ENCODE assay signal across 16 cellular contexts in the genomic region with DNA sequence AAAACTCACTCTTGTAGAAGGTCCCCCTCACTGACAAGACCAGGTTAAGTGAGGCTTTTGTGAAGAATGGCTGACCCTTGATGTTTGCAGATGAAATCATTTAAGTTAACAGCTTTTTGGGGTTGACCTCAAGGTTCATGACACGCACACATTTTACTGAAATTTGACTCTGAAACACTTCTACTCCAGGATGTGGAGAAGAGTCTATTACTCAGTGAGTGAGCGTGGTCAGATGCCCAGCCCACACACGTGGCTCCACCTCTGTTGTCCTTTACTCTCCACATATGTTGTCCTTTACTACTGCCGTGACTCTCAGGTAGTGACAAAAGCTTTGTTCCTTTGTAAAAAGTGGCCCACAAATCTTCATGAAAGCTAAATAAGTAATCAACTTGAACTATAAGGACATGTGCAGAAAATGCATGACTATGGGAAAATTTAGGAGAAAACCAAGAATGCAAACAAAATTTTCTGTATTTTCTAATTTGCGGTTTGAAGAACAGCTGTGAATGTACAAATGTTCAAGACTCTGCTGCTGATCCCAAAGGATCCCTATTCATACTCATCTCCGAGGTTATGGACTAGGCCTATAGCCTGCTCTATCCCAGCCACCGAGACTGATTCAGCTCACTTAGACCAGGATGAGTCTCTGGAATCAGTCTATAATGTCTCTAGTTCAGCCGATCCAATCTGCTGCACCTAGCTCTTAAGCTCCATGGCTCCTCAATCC. TPM values are rescaled to one million over a fixed set of nuclear protein-coding genes. Genes with fewer than 3 reads are reported as not detected.
DNase-seq lines count a peak whose midpoint lies in the region; ATAC-seq and TF ChIP-seq lines count a peak whose summit lies in the region.
"Had no signal": no experiment of that assay in that cellular context is flagged by ENCODE, and none has a peak within 500 bp of the region (broad histone marks: within the 10 kb centered on the region; RNA-seq: fewer than 3 reads in every experiment).

No MANE protein-coding gene starts in this region.

- POLR2A ChIA-PET in PC-3 (lab: Charles Lee; ENCODE audit: unreplicated experiment), result no interaction called here

- no peaks in the 10 kb centered on the region for H3K27me3 ChIP-seq in PC-3 (ENCODE audit: low read length)
- H3K27me3 ChIP-seq: BLaER1 had no signal

- H3K9ac ChIP-seq in PC-3 (ENCODE audit: low read length), result no peak overlapping the region
- H3K9ac ChIP-seq: BLaER1 had no signal

- H3K4me2 ChIP-seq in PC-3 (ENCODE audit: low read length), result peak overlapping the region; percentile 49
- H3K4me2 ChIP-seq: BLaER1 had no signal

- H4K20me1 ChIP-seq in PC-3 (ENCODE audit: low read length), result no peaks in the 10 kb centered on the region
- H4K20me1 ChIP-seq: BLaER1 had no signal

- CTCF ChIA-PET in PC-3 (lab: Charles Lee), result interaction anchor here (0.5 kb wide), 1 partner anchor 218 kb away, joined by 4 read pairs; no protein-coding TSS in a partner anchor

- intact Hi-C loops in PC-3 (cut with micrococcal nuclease), result loop anchor here (5.0 to 10.0 kb wide), 2 partner anchors 61 to 172 kb away; partner anchors contain the start of gene NEU3

- in situ Hi-C loops in astrocyte of the spinal cord (cut with HindIII; ENCODE audit: low sequenced_read_pairs), result no loop called here

- peak overlapping the region; percentile 85 for H3K27ac ChIP-seq in PC-3 (ENCODE audit: low read length)
- H3K27ac ChIP-seq: BLaER1 had no signal

- peak; percentile 80 to 91 for ATAC-seq in activated naive CD4-positive, alpha-beta T cell treated with anti-CD3 and anti-CD28 coated beads, Interleukin-2, amount 50 U/mL, for 72 hours
- ATAC-seq in PC-3 (peak; percentile 72), GM21619 (IDR thresholded peaks at IDR 0.05; ENCODE audit: unreplicated experiment) (no peak)
- ATAC-seq in stimulated activated naive CD8-positive, alpha-beta T cell treated with anti-CD3 and anti-CD28 coated beads, Interleukin-15, Interleukin-2, amounts not matched to agents 100 U/mL and 50 U/mL, for 24 hours, result peak; percentile 87
- ATAC-seq: Panc1; stimulated activated memory B cell treated with anti-CD40 and anti-IgM and Interleukin-4, amounts not matched to agents 10 μg/mL and 1 μg/mL and 100 μg/mL, for 72 hours had no signal

- no peaks in the 10 kb centered on the region for H3K79me2 ChIP-seq in PC-3 (ENCODE audit: low read length)

- no peaks in the 10 kb centered on the region for H3K9me3 Mint-ChIP-seq in activated naive CD4-positive, alpha-beta T cell treated with anti-CD3 and anti-CD28 coated beads, Interleukin-2, amount 50 U/mL, for 72 hours
- H3K9me3 Mint-ChIP-seq: stimulated activated memory B cell treated with anti-CD40 and anti-IgM and Interleukin-4, amounts not matched to agents 10 μg/mL and 1 μg/mL and 100 μg/mL, for 72 hours had no signal

- no peaks in the 10 kb centered on the region for H3K36me3 Mint-ChIP-seq in activated naive CD4-positive, alpha-beta T cell treated with anti-CD3 and anti-CD28 coated beads, Interleukin-2, amount 50 U/mL, for 72 hours

- H3K4me3 ChIP-seq in PC-3 (ENCODE audit: low read length), result no peak overlapping the region
- no peak overlapping the region for H3K4me3 ChIP-seq in astrocyte of the spinal cord (ENCODE audit: low read depth, low read length)
- H3K4me3 ChIP-seq: BLaER1, lung had no signal

- no peak overlapping the region for H2AFZ ChIP-seq in PC-3 (ENCODE audit: low read length)

- H3K36me3 ChIP-seq in PC-3 (ENCODE audit: low read depth, low read length), result no peaks in the 10 kb centered on the region

- H3K27ac Mint-ChIP-seq in activated naive CD4-positive, alpha-beta T cell treated with anti-CD3 and anti-CD28 coated beads, Interleukin-2, amount 50 U/mL, for 72 hours, result peak overlapping the region in 1 of 2 donors; percentile 13
- H3K27ac Mint-ChIP-seq: stimulated activated memory B cell treated with anti-CD40 and anti-IgM and Interleukin-4, amounts not matched to agents 10 μg/mL and 1 μg/mL and 100 μg/mL, for 72 hours had no signal

- no peaks in the 10 kb centered on the region for H3K9me3 ChIP-seq in PC-3 (ENCODE audit: low read length)
- H3K9me3 ChIP-seq: BLaER1 had no signal

- no peak for DNase-seq in activated naive CD4-positive, alpha-beta T cell treated with anti-CD3 and anti-CD28 coated beads, Interleukin-2, amount 50 U/mL, for 72 hours (ENCODE audit: low spot score in 2 of 2)
- no peak for DNase-seq in activated naive CD4-positive, alpha-beta T cell treated with Interleukin-2 at 50 U/mL for 16 hours
- DNase-seq in PC-3, result peak; percentile 86
- DNase-seq in astrocyte of the spinal cord (ENCODE audit: low read depth, low spot score), result peak; percentile 55
- peak; percentile 41 for DNase-seq in stimulated activated naive CD8-positive, alpha-beta T cell treated with anti-CD3 and anti-CD28 coated beads, Interleukin-15, Interleukin-2, amounts not matched to agents 100 U/mL and 50 U/mL, for 24 hours
- DNase-seq in hippocampal formation (lab: John Stamatoyannopoulos, UW), result no peak
- no peak for DNase-seq in stimulated activated naive CD4-positive, alpha-beta T cell treated with Interleukin-2 at 50 U/mL for 16 hours (lab: John Stamatoyannopoulos, UW)
- DNase-seq: hypothalamus, Kasumi-1, NCI-H2227 treated with DMSO at 0.1 percent for 48 hours, T1000 had no signal

- no TSS peak for BruUV-seq in PC-3 (replicated peaks; lab: Mats Ljungman, UMichigan)

- H3F3A ChIP-seq in PC-3 (ENCODE audit: low read length, unreplicated experiment), result peaks cover 10% of the 10 kb centered on the region

- TF ChIP-seq CTCF in PC-3 (conservative IDR thresholded peaks at IDR 0.05; ENCODE audit: low read depth, low read length), result no peak
- no peak for TF ChIP-seq CTCF in astrocyte of the spinal cord (IDR thresholded peaks at IDR 0.05; ENCODE audit: low read depth, low read length)

- H3K4me1 ChIP-seq in PC-3 (ENCODE audit: insufficient read depth, low read length), result peaks cover 34% of the 10 kb centered on the region
- H3K4me1 ChIP-seq: BLaER1 had no signal

- H3K9me2 ChIP-seq in PC-3 (replicated peaks; ENCODE audit: low read length), result no peaks in the 10 kb centered on the region

RNA-seq across cellular contexts. Expression of gene XRRA1, which starts 22.4 kb away (rescaled TPM):
- 10 to 100 TPM; 13.9 to 14.5 TPM for total RNA-seq in activated naive CD4-positive, alpha-beta T cell treated with anti-CD3 and anti-CD28 coated beads, Interleukin-2, amount 50 U/mL, for 72 hours
- total RNA-seq in PC-3 (2014; rRNA removed), result 18.1 and 23.5 TPM in 2 replicates

RNA-seq across cellular contexts. Expression of gene SPCS2, which starts 22.6 kb away (rescaled TPM):
- 100 to 1,000 TPM in 1 of 2 donors, 10 to 100 TPM in 1; 79.1 to 131 TPM for total RNA-seq in activated naive CD4-positive, alpha-beta T cell treated with anti-CD3 and anti-CD28 coated beads, Interleukin-2, amount 50 U/mL, for 72 hours
- 129 and 142 TPM in 2 replicates for total RNA-seq in PC-3 (2014; rRNA removed)

Comparison
In these comparisons a context has a peak if more than half of its experiments do, and no peak if none do; other contexts are left out.
1. DNase-seq: peak in PC-3 (single experiment), astrocyte of the spinal cord (single experiment) and stimulated activated naive CD8-positive, alpha-beta T cell treated with anti-CD3 and anti-CD28 coated beads, Interleukin-15, Interleukin-2, amounts not matched to agents 100 U/mL and 50 U/mL, for 24 hours (single experiment); none in activated naive CD4-positive, alpha-beta T cell treated with anti-CD3 and anti-CD28 coated beads, Interleukin-2, amount 50 U/mL, for 72 hours (0 of 2), activated naive CD4-positive, alpha-beta T cell treated with Interleukin-2 at 50 U/mL for 16 hours (single experiment), hippocampal formation (0 of 2) and stimulated activated naive CD4-positive, alpha-beta T cell treated with Interleukin-2 at 50 U/mL for 16 hours (single experiment).